12 cellular contexts compared by ENCODE assay signal in the genomic region with DNA sequence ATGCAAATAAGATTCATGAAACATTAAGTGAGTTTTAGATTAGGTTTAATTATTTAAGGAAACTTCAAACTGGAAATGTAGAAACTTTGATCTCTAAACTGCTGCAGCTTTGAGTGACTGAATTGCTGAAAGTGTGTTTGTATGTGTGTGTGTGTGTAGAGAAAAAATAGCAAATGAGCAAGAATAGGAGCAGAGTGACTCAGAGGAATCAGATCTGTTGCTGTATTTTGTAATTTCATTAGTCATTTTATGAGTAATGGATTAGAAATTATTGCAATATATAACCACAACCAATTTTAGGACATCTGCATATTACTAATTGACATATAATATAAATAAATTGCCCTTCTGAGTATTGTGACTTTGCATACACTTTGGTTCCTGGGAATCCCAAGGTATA. TPM values are rescaled to one million over a fixed set of nuclear protein-coding genes. Genes with fewer than 3 reads are reported as not detected.
A peak's percentile ranks its signal among the peaks of the same experiment; 100 is the strongest.
DNase-seq lines count a peak whose midpoint lies in the region; ATAC-seq and TF ChIP-seq lines count a peak whose summit lies in the region.
"Had no signal": no experiment of that assay in that cellular context is flagged by ENCODE, and none has a peak within 500 bp of the region (broad histone marks: within the 10 kb centered on the region; RNA-seq: fewer than 3 reads in every experiment).

No MANE protein-coding gene starts in this region.

- peaks cover 3% of the 10 kb centered on the region for H3K27me3 Mint-ChIP-seq in type B pancreatic cell
- H3K27me3 Mint-ChIP-seq: brain had no signal

- peak; percentile 15 for DNase-seq in RPMI7951 (ENCODE audit: low read depth)
- DNase-seq in fibroblast of mammary gland (ENCODE audit: low read depth): peak; percentile 92
- DNase-seq in stromal cell of bone marrow (ENCODE audit: low read depth): peak; percentile 83
- DNase-seq in type B pancreatic cell (ENCODE audit: extremely low spot score, unreplicated experiment): no peak
- DNase-seq: activated CD4-positive, alpha-beta memory T cell treated with anti-CD3 and anti-CD28 coated beads for 36 hours; Caco-2; SHP77 treated with DMSO at 0.1 percent for 48 hours; stimulated activated CD4-positive, alpha-beta T cell treated with anti-CD3 and anti-CD28 coated beads, Interleukin-12 subunit alpha, Interleukin-12 subunit beta, amount 100 ng/mL, for 4 hours had no signal

- H3K36me3 Mint-ChIP-seq in type B pancreatic cell: no peaks in the 10 kb centered on the region
- H3K36me3 Mint-ChIP-seq: activated CD4-positive, alpha-beta memory T cell treated with anti-CD3 and anti-CD28 coated beads for 36 hours; brain had no signal

- H3K4me3 ChIP-seq in fibroblast of mammary gland (ENCODE audit: control insufficient read depth, low read depth, low read length): no peak overlapping the region

- peak; percentile 53 for ATAC-seq in GM18870 (IDR thresholded peaks at IDR 0.05; ENCODE audit: unreplicated experiment)
- ATAC-seq in GM21515 (IDR thresholded peaks at IDR 0.05; ENCODE audit: unreplicated experiment): no peak
- no peak for ATAC-seq in HG03095 (IDR thresholded peaks at IDR 0.05; ENCODE audit: unreplicated experiment)

- H3K4me3 Mint-ChIP-seq in type B pancreatic cell: no peak overlapping the region
- H3K4me3 Mint-ChIP-seq: activated CD4-positive, alpha-beta memory T cell treated with anti-CD3 and anti-CD28 coated beads for 36 hours; brain had no signal

- peaks cover 5% of the 10 kb centered on the region for H3K9me3 Mint-ChIP-seq in type B pancreatic cell
- H3K9me3 Mint-ChIP-seq: activated CD4-positive, alpha-beta memory T cell treated with anti-CD3 and anti-CD28 coated beads for 36 hours had no signal

- TF ChIP-seq CTCF in fibroblast of mammary gland (conservative IDR thresholded peaks at IDR 0.05; ENCODE audit: control insufficient read depth, insufficient read depth, low read depth, low read length) (no peak), type B pancreatic cell (conservative IDR thresholded peaks at IDR 0.05) (no peak)

- H3K27ac Mint-ChIP-seq in type B pancreatic cell: no peak overlapping the region
- H3K27ac Mint-ChIP-seq: activated CD4-positive, alpha-beta memory T cell treated with anti-CD3 and anti-CD28 coated beads for 36 hours; brain had no signal

- peaks cover 7% of the 10 kb centered on the region for H3K4me1 Mint-ChIP-seq in type B pancreatic cell (ENCODE audit: unreplicated experiment)

RNA-seq across cellular contexts. Expression of a gene that starts 52.8 kb away (rescaled TPM):
- 0.84 and 3.6 TPM in 2 replicates for total RNA-seq in RPMI7951 (2014; rRNA removed; shearing (Covaris generic))
- 0.50 and 2.7 TPM in 2 replicates for total RNA-seq in type B pancreatic cell (ENCODE audit: low replicate concordance)
- total RNA-seq: Caco-2 had no signal
